10 cellular contexts compared by ENCODE assay signal in genomic region chr12:66196806-66197205, GRCh38. TPM values are rescaled to one million over a fixed set of nuclear protein-coding genes. Genes with fewer than 3 reads are reported as not detected.
DNase-seq lines count a peak whose midpoint lies in the region; ATAC-seq, FAIRE-seq and TF ChIP-seq lines count a peak whose summit lies in the region.
"Had no signal": no experiment of that assay in that cellular context is flagged by ENCODE, and none has a peak within 500 bp of the region (broad histone marks: within the 10 kb centered on the region; RNA-seq: fewer than 3 reads in every experiment).

No MANE protein-coding gene starts in this region.

- no peaks in the 10 kb centered on the region for H3K36me3 ChIP-seq in CD4-positive, CD25-positive, alpha-beta regulatory T cell (ENCODE audit: control insufficient read depth, insufficient read depth, low read length)

- H3K4me1 ChIP-seq in CD4-positive, CD25-positive, alpha-beta regulatory T cell (ENCODE audit: control insufficient read depth, insufficient read depth, low read length, poor library complexity, severe bottlenecking): peaks cover 7% of the 10 kb centered on the region

- peak overlapping the region in 1 of 4 donors; percentile 56 for H3K4me3 Mint-ChIP-seq in CD4-positive, CD25-positive, alpha-beta regulatory T cell
- H3K4me3 Mint-ChIP-seq in WTC11: peak overlapping the region; percentile 16; the same call in 1 of the 2 replicates
- H3K4me3 Mint-ChIP-seq: CD8-positive, alpha-beta memory T cell had no signal

- peaks cover 5 to 19% (median 11%) of the 10 kb centered on the region in 4 donors for H3K4me1 Mint-ChIP-seq in CD4-positive, CD25-positive, alpha-beta regulatory T cell
- H3K4me1 Mint-ChIP-seq in WTC11: peaks cover 16% of the 10 kb centered on the region

- POLR2A ChIA-PET in WTC11 (lab: Charles Lee): interaction anchor here (1.0 kb wide), 1 partner anchor 28 kb away, joined by 3 read pairs; no protein-coding TSS in a partner anchor

- H3K27me3 Mint-ChIP-seq in CD4-positive, CD25-positive, alpha-beta regulatory T cell: no peaks in the 10 kb centered on the region
- H3K27me3 Mint-ChIP-seq in WTC11 (ENCODE audit: low read depth): peaks cover under 1% of the 10 kb centered on the region; the same call in 1 of the 2 replicates

- H3K27ac ChIP-seq in CD4-positive, CD25-positive, alpha-beta regulatory T cell (ENCODE audit: insufficient read depth, low read length, poor library complexity, severe bottlenecking): no peak overlapping the region

- CTCF ChIA-PET in WTC11 (lab: Charles Lee): interaction anchor here (1.4 kb wide), 1 partner anchor 27 kb away, joined by 7 read pairs; the partner anchor contains the start of gene TMBIM4

- H3K4me3 ChIP-seq in CD4-positive, CD25-positive, alpha-beta regulatory T cell (ENCODE audit: low read depth, low read length): no peak overlapping the region

- peak in 1 of 3 donors; percentile 55 for DNase-seq in CD4-positive, CD25-positive, alpha-beta regulatory T cell
- peak; percentile 25 for DNase-seq in GM19239 (ENCODE audit: insufficient read length, low spot score)
- DNase-seq in WTC11 (ENCODE audit: low spot score): no peak
- no peak for DNase-seq in HCEC 1CT
- no peak for DNase-seq in KBM-7
- no peak for DNase-seq in activated T-cell treated with anti-CD3 and anti-CD28 coated beads, Interleukin-2, amount 50 U/mL, for 48 hours
- DNase-seq in activated CD8-positive, alpha-beta memory T cell treated with anti-CD3 and anti-CD28 coated beads for 24 hours: no peak
- DNase-seq: CD8-positive, alpha-beta memory T cell; right cardiac atrium had no signal

- peaks cover 0 to 7% (median 0%) of the 10 kb centered on the region in 7 donors for H3K9me3 Mint-ChIP-seq in CD4-positive, CD25-positive, alpha-beta regulatory T cell
- peaks cover 9% of the 10 kb centered on the region for H3K9me3 Mint-ChIP-seq in WTC11

- ATAC-seq in CD4-positive, CD25-positive, alpha-beta regulatory T cell (ENCODE audit: low read depth in 2 of 2): peak; percentile 28 to 31
- ATAC-seq in HG02938 (IDR thresholded peaks at IDR 0.05; ENCODE audit: unreplicated experiment) (peak; percentile 99), WTC11 (no peak)

- H3K36me3 Mint-ChIP-seq in CD4-positive, CD25-positive, alpha-beta regulatory T cell: no peaks in the 10 kb centered on the region
- H3K36me3 Mint-ChIP-seq in WTC11: peaks cover 7% of the 10 kb centered on the region; the same call in 1 of the 2 replicates

- no peaks in the 10 kb centered on the region for H3K27me3 ChIP-seq in CD4-positive, CD25-positive, alpha-beta regulatory T cell (ENCODE audit: control insufficient read depth, insufficient read depth, low read length)

- TF ChIP-seq CTCF in WTC11 (IDR thresholded peaks at IDR 0.05): no peak

- peak; percentile 56 for FAIRE-seq in GM19239 (lab: Jason Lieb, UNC)

- in situ Hi-C loops in KBM-7 (cut with MboI; ENCODE audit: low pct_unique_long_range_greater_than_20kb, low sequenced_read_pairs): no loop called here

- H3K27ac Mint-ChIP-seq in CD4-positive, CD25-positive, alpha-beta regulatory T cell: no peak overlapping the region
- H3K27ac Mint-ChIP-seq in WTC11: no peak overlapping the region
- H3K27ac Mint-ChIP-seq: CD8-positive, alpha-beta memory T cell had no signal

- peaks cover 2 to 5% of the 10 kb centered on the region in 2 experiments for H3K9me3 ChIP-seq in CD4-positive, CD25-positive, alpha-beta regulatory T cell (ENCODE audit: control insufficient read depth in 2 of 2, low read length in 2 of 2)

TF ChIP-seq in WTC11, 78 proteins besides CTCF, POLR2A, EP300 and RAD21:
- TF ChIP-seq CREB1 (CRISPR knock-in tag; IDR thresholded peaks at IDR 0.05) (no peak), ZNF219 (CRISPR knock-in tag; IDR thresholded peaks at IDR 0.05; ENCODE audit: borderline replicate concordance) (no peak), SMAD3 (CRISPR knock-in tag; IDR thresholded peaks at IDR 0.05; ENCODE audit: borderline replicate concordance) (no peak), FOXP1 (CRISPR knock-in tag; IDR thresholded peaks at IDR 0.05; ENCODE audit: borderline replicate concordance) (no peak), ZBTB43 (CRISPR knock-in tag; IDR thresholded peaks at IDR 0.05) (no peak), STAT6 (CRISPR knock-in tag; conservative IDR thresholded peaks at IDR 0.05; ENCODE audit: low read depth) (no peak), GTF2I (CRISPR knock-in tag; conservative IDR thresholded peaks at IDR 0.05) (no peak), ARID4B (CRISPR knock-in tag; IDR thresholded peaks at IDR 0.05; ENCODE audit: borderline replicate concordance) (no peak)

RNA-seq across cellular contexts. Expression of gene IRAK3, which starts 7.8 kb away (rescaled TPM):
- total RNA-seq in CD4-positive, CD25-positive, alpha-beta regulatory T cell: 3.6 TPM
- 1 to 10 TPM in 2 of 4 donors, under 1 TPM in 2; 0.23 to 1.6 (median 1.1) TPM for polyA plus RNA-seq in CD4-positive, CD25-positive, alpha-beta regulatory T cell
- 0.70 to 0.92 TPM (median 0.89 TPM) in 3 replicates for total RNA-seq in WTC11 (2021)
- polyA plus RNA-seq: CD8-positive, alpha-beta memory T cell had no signal

RNA-seq across cellular contexts. Expression of gene TMBIM4, which starts 27.0 kb away (rescaled TPM):
- total RNA-seq in CD4-positive, CD25-positive, alpha-beta regulatory T cell: 51.1 TPM
- 100 to 1,000 TPM; 313 to 470 (median 385) TPM for polyA plus RNA-seq in CD4-positive, CD25-positive, alpha-beta regulatory T cell
- total RNA-seq in WTC11 (2021): 29.8 to 41.9 TPM (median 37.8 TPM) in 3 replicates
